Comparison of ENCODE assay signal across 8 cellular contexts in the genomic region with DNA sequence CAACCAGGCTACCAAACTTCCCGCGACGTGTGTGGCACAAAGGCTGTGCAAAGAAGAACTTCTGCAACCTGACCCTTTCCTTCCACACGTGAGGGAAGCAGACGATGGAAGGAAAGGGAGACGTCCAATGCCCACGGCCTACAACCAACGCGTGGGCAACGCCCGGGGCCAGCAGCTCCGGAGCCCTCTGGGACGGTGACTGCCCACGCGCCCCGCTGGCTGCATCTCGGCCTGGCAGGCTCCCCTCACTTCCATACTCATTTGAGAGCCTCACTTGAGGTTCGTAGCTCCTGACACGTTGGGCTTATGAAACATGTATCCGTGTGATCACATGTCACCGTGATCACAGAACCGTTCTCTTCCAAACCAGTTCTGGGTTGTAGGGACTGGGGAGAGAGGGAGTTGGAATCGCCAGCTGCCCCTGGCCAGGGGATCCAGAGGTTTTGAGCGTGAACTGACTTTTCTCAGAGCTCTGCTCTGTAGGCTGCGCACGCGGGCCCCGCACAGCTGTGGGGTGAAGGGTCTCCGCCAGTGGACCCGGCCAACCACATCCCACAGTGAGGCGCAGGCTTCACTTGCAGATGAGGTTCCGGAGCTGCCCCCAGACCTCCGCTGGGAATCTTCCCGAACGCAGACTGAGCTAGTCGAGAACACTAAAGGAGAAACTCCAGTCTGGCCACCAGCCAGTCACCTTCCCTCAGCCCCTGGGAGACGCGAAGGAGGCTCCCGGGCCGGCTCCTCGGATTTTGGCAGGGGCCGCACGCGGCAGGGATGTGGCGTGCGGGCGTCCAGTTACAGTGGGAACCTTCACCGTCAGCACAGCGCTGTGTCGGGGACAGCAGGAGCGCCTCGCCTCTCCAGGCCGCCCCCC. TPM values are rescaled to one million over a fixed set of nuclear protein-coding genes. Genes with fewer than 3 reads are reported as not detected.
A peak's percentile ranks its signal among the peaks of the same experiment; 100 is the strongest.
DNase-seq lines count a peak whose midpoint lies in the region; ATAC-seq and TF ChIP-seq lines count a peak whose summit lies in the region.

No MANE protein-coding gene starts in this region.

- H3K27me3 ChIP-seq in upper lobe of left lung = no peaks in the 10 kb centered on the region

- H3K9me3 ChIP-seq in upper lobe of left lung = no peaks in the 10 kb centered on the region

- TF ChIP-seq EP300 in upper lobe of left lung (IDR thresholded peaks at IDR 0.05) = no peak

- no peak for TF ChIP-seq POLR2A in NB4 (IDR thresholded peaks at IDR 0.05; ENCODE audit: extremely low read depth, insufficient read length)
- no peak for TF ChIP-seq POLR2A in upper lobe of left lung (IDR thresholded peaks at IDR 0.05)

- H3K27ac ChIP-seq in coronary artery (peak overlapping the region; percentile 15 to 84), upper lobe of left lung (peak overlapping the region; percentile 82 to 86 (median 82))

- in situ Hi-C loops in GM13977 (cut with MboI; ENCODE audit: low pct_unique_long_range_greater_than_20kb, low sequenced_read_pairs, unreplicated experiment) = no loop called here

- ATAC-seq in upper lobe of left lung (ENCODE audit: low FRiP score in 2 of 2) = peak in 1 of 2 donors; percentile 1

- peaks cover 10 to 26% (median 15%) of the 10 kb centered on the region in 4 donors for H3K4me1 ChIP-seq in upper lobe of left lung

- TF ChIP-seq CTCF in GM13977 (IDR thresholded peaks at IDR 0.05; ENCODE audit: extremely low read depth, insufficient read depth, missing control alignments) (no peak), NB4 (IDR thresholded peaks at IDR 0.05; ENCODE audit: low read depth, low read length) (no peak), coronary artery (IDR thresholded peaks at IDR 0.05) (no peak), upper lobe of left lung (IDR thresholded peaks at IDR 0.05) (no peak)

- peaks cover 0 to 9% (median 1%) of the 10 kb centered on the region in 4 donors for H3K36me3 ChIP-seq in upper lobe of left lung

- DNase-seq in GM13977 (ENCODE audit: low spot score) (peak; percentile 68), NB4 (ENCODE audit: low read depth) (no peak), coronary artery (ENCODE audit: low spot score) (no peak), medulla oblongata (ENCODE audit: extremely low spot score) (peak; percentile 23), upper lobe of left lung (peak in 1 of 2 donors; percentile 66), DMS79 treated with DMSO at 0.1 percent for 48 hours (lab: John Stamatoyannopoulos, UW) (no peak), amniotic stem cell (lab: John Stamatoyannopoulos, UW) (no peak)
- DNase-seq in activated effector memory CD4-positive, alpha-beta T cell treated with Interleukin-2 at 50 U/mL for 16 hours = no peak

- H3K4me3 ChIP-seq in NB4 (ENCODE audit: low read depth, low read length) (peak overlapping the region; percentile 52), coronary artery (peak overlapping the region; percentile 98), upper lobe of left lung (peak overlapping the region; percentile 71 to 93 (median 80))

- WGBS in upper lobe of left lung, 2 donors = 58 to 92% methylated on average over 20 to 40 of the region's 53 CpGs

RNA-seq across cellular contexts. Expression of a gene that starts 1.0 kb away (rescaled TPM):
- total RNA-seq in upper lobe of left lung = 100 to 1,000 TPM in 1 of 6 donors, 10 to 100 TPM in 5; 20.3 to 147 (median 28.2) TPM

RNA-seq across cellular contexts. Expression of a gene that starts 11.8 kb away (rescaled TPM):
- total RNA-seq in upper lobe of left lung = 1 to 10 TPM in 2 of 6 donors, under 1 TPM in 4; 0.14 to 1.1 (median 0.57) TPM

Comparison
In these comparisons a context has a peak if more than half of its experiments do, and no peak if none do; other contexts are left out.
1. DNase-seq: peak in GM13977 (single experiment) and medulla oblongata (single experiment); none in NB4 (single experiment), coronary artery (single experiment), DMS79 treated with DMSO at 0.1 percent for 48 hours (single experiment), amniotic stem cell (single experiment) and activated effector memory CD4-positive, alpha-beta T cell treated with Interleukin-2 at 50 U/mL for 16 hours (single experiment).
2. Peak in every context shown above with its lines, with median percentiles within 50 percentile points of each other: H3K4me3 ChIP-seq.